Comparison of ENCODE assay signal across 12 cellular contexts in the genomic region with DNA sequence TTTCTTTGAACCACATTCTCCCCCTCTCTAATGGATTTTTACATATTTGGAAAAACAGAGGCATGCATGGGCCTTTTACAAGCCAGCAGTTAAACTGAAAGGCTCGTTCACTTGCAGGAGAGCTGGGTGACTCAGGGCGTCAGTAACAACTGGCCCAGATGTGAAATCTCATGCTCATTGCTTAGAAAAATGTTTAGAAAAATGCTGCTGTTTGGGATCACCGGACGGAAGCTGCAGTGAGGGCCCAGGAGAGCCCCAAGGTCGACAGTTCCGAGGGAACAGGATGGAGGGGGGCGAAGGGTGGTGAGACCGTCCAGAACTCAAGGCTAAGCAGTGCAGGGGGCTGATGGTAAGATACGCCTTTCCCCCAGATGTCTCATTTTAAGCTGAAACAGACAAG. TPM values are rescaled to one million over a fixed set of nuclear protein-coding genes. Genes with fewer than 3 reads are reported as not detected.
DNase-seq lines count a peak whose midpoint lies in the region; ATAC-seq and TF ChIP-seq lines count a peak whose summit lies in the region.
"Had no signal": no experiment of that assay in that cellular context is flagged by ENCODE, and none has a peak within 500 bp of the region (broad histone marks: within the 10 kb centered on the region; RNA-seq: fewer than 3 reads in every experiment).

No MANE protein-coding gene starts in this region.

- no peaks in the 10 kb centered on the region for H3K36me3 ChIP-seq in adipocyte (ENCODE audit: control insufficient read depth, insufficient read depth, low read length, severe bottlenecking)
- H3K36me3 ChIP-seq in cardiac muscle cell: no peaks in the 10 kb centered on the region
- H3K36me3 ChIP-seq in urinary bladder (ENCODE audit: insufficient read depth): no peaks in the 10 kb centered on the region

- H3K27ac Mint-ChIP-seq in nephron: peak overlapping the region; percentile 84 to 99 (median 97)
- H3K27ac Mint-ChIP-seq in activated T-cell treated with anti-CD3 and anti-CD28 coated beads, Interleukin-2, amount 50 U/mL, for 24 hours: no peak overlapping the region
- H3K27ac Mint-ChIP-seq: activated naive CD4-positive, alpha-beta T cell treated with anti-CD3 and anti-CD28 coated beads, Interleukin-2, amount 50 U/mL, for 24 hours; immature natural killer cell had no signal

- H3K9me3 Mint-ChIP-seq in nephron: no peaks in the 10 kb centered on the region
- H3K9me3 Mint-ChIP-seq in activated T-cell treated with anti-CD3 and anti-CD28 coated beads, Interleukin-2, amount 50 U/mL, for 24 hours: no peaks in the 10 kb centered on the region
- H3K9me3 Mint-ChIP-seq: activated naive CD4-positive, alpha-beta T cell treated with anti-CD3 and anti-CD28 coated beads, Interleukin-2, amount 50 U/mL, for 24 hours; immature natural killer cell had no signal

- ATAC-seq in HG03095 (IDR thresholded peaks at IDR 0.05; ENCODE audit: unreplicated experiment): no peak

- H3K27ac ChIP-seq in cardiac muscle cell (peak overlapping the region; percentile 42), urinary bladder (ENCODE audit: low read depth) (peak overlapping the region; percentile 80)

- peaks cover 4% of the 10 kb centered on the region for H3K27me3 Mint-ChIP-seq in nephron (ENCODE audit: low read depth)
- no peaks in the 10 kb centered on the region for H3K27me3 Mint-ChIP-seq in activated T-cell treated with anti-CD3 and anti-CD28 coated beads, Interleukin-2, amount 50 U/mL, for 24 hours
- H3K27me3 Mint-ChIP-seq: activated naive CD4-positive, alpha-beta T cell treated with anti-CD3 and anti-CD28 coated beads, Interleukin-2, amount 50 U/mL, for 24 hours had no signal

- peaks cover 44% of the 10 kb centered on the region for H3K4me1 Mint-ChIP-seq in nephron
- H3K4me1 Mint-ChIP-seq in activated T-cell treated with anti-CD3 and anti-CD28 coated beads, Interleukin-2, amount 50 U/mL, for 24 hours (ENCODE audit: low read depth): no peaks in the 10 kb centered on the region
- H3K4me1 Mint-ChIP-seq: activated naive CD4-positive, alpha-beta T cell treated with anti-CD3 and anti-CD28 coated beads, Interleukin-2, amount 50 U/mL, for 24 hours; immature natural killer cell had no signal

- no peaks in the 10 kb centered on the region for H3K36me3 Mint-ChIP-seq in nephron (ENCODE audit: low read depth)
- no peaks in the 10 kb centered on the region for H3K36me3 Mint-ChIP-seq in activated T-cell treated with anti-CD3 and anti-CD28 coated beads, Interleukin-2, amount 50 U/mL, for 24 hours (ENCODE audit: low read depth)
- H3K36me3 Mint-ChIP-seq: activated naive CD4-positive, alpha-beta T cell treated with anti-CD3 and anti-CD28 coated beads, Interleukin-2, amount 50 U/mL, for 24 hours; immature natural killer cell had no signal

- no peak for TF ChIP-seq CTCF in cardiac muscle cell (IDR thresholded peaks at IDR 0.05; ENCODE audit: low read depth, low read length)
- TF ChIP-seq CTCF in nephron (IDR thresholded peaks at IDR 0.05; ENCODE audit: unreplicated experiment in 3 of 3): no peak

- H3K9me3 ChIP-seq in adipocyte (ENCODE audit: control insufficient read depth, low read length) (no peaks in the 10 kb centered on the region), cardiac muscle cell (ENCODE audit: low read depth) (no peaks in the 10 kb centered on the region)

- peak overlapping the region in 1 of 3 experiments; percentile 48 for H3K4me3 Mint-ChIP-seq in nephron
- no peak overlapping the region for H3K4me3 Mint-ChIP-seq in activated T-cell treated with anti-CD3 and anti-CD28 coated beads, Interleukin-2, amount 50 U/mL, for 24 hours
- H3K4me3 Mint-ChIP-seq: activated naive CD4-positive, alpha-beta T cell treated with anti-CD3 and anti-CD28 coated beads, Interleukin-2, amount 50 U/mL, for 24 hours; immature natural killer cell had no signal

- H3K4me1 ChIP-seq in adipocyte (ENCODE audit: control insufficient read depth, insufficient read depth, low read length) (peaks cover 30% of the 10 kb centered on the region), cardiac muscle cell (ENCODE audit: low read depth) (no peaks in the 10 kb centered on the region), urinary bladder (ENCODE audit: insufficient read depth) (peaks cover 4% of the 10 kb centered on the region)

- peak; percentile 76 for DNase-seq in adipocyte (ENCODE audit: low read depth)
- DNase-seq in cardiac muscle cell (ENCODE audit: low read depth in 1 of 2, low spot score in 1 of 2): peak in 1 of 2 donors; percentile 68
- no peak for DNase-seq in activated T-cell treated with anti-CD3 and anti-CD28 coated beads, Interleukin-2, amount 50 U/mL, for 24 hours
- DNase-seq in NCI-H2196 treated with DMSO at 0.1 percent for 48 hours (lab: John Stamatoyannopoulos, UW; ENCODE audit: unreplicated experiment): no peak
- DNase-seq in kidney glomerular epithelial cell (lab: John Stamatoyannopoulos, UW): no peak
- DNase-seq: effector CD4-positive, alpha-beta T cell; immature natural killer cell; NCI-H1436 had no signal

- H3K9ac ChIP-seq in adipocyte (ENCODE audit: low read length): peak overlapping the region; percentile 38

- H3K27me3 ChIP-seq in adipocyte (replicated peaks; ENCODE audit: control insufficient read depth, insufficient read depth, low read length): no peaks in the 10 kb centered on the region
- H3K27me3 ChIP-seq in cardiac muscle cell: no peaks in the 10 kb centered on the region

- H3K4me3 ChIP-seq in adipocyte (ENCODE audit: low read length): no peak overlapping the region
- no peak overlapping the region for H3K4me3 ChIP-seq in cardiac muscle cell
- H3K4me3 ChIP-seq in urinary bladder (ENCODE audit: low read depth, low read length): no peak overlapping the region

- 17% methylated on average over 9 of the region's 9 CpGs for WGBS in urinary bladder

RNA-seq across cellular contexts. Expression of a gene that starts 41.7 kb away (rescaled TPM):
- total RNA-seq in cardiac muscle cell (29.0 and 72.0 TPM in 2 replicates), urinary bladder (149 TPM)
- polyA plus RNA-seq in cardiac muscle cell (33.9 and 54.0 TPM in 2 replicates), urinary bladder (1,750 TPM)
